10 cellular contexts compared by ENCODE assay signal in genomic region chr10:26438534-26439269, GRCh38. TPM values are rescaled to one million over a fixed set of nuclear protein-coding genes. Genes with fewer than 3 reads are reported as not detected.
DNase-seq lines count a peak whose midpoint lies in the region; ATAC-seq, FAIRE-seq and TF ChIP-seq lines count a peak whose summit lies in the region.
"Had no signal": no experiment of that assay in that cellular context is flagged by ENCODE, and none has a peak within 500 bp of the region (broad histone marks: within the 10 kb centered on the region; RNA-seq: fewer than 3 reads in every experiment).

No MANE protein-coding gene starts in this region.

- H3K79me2 ChIP-seq in SU-DHL-6 (ENCODE audit: insufficient read depth, low read length) = peaks cover 63% of the 10 kb centered on the region
- H3K79me2 ChIP-seq in keratinocyte (ENCODE audit: control insufficient read depth, insufficient read depth, low read length) = no peaks in the 10 kb centered on the region

- TF ChIP-seq POLR2A in GM12891 (IDR thresholded peaks at IDR 0.05; ENCODE audit: low read depth, low read length) = peak; percentile 68

- H3K4me2 ChIP-seq in SU-DHL-6 (ENCODE audit: low read depth, low read length, poor library complexity, severe bottlenecking) = peak overlapping the region; percentile 97
- peak overlapping the region; percentile 32 for H3K4me2 ChIP-seq in keratinocyte (ENCODE audit: control insufficient read depth, extremely low read depth, insufficient read depth, low read depth, low read length)

- H3F3A ChIP-seq in SU-DHL-6 (ENCODE audit: insufficient read depth) = peaks cover 31% of the 10 kb centered on the region

- H3K4me1 Mint-ChIP-seq in activated naive CD8-positive, alpha-beta T cell treated with anti-CD3 and anti-CD28 coated beads, Interleukin-2, amount 10 ng/mL, durations not matched to agents 7 days and 5 days = peaks cover 40% of the 10 kb centered on the region
- peaks cover 14% of the 10 kb centered on the region for H3K4me1 Mint-ChIP-seq in Caco-2 (ENCODE audit: low read depth, unreplicated experiment)

- H3K9me3 Mint-ChIP-seq in activated naive CD8-positive, alpha-beta T cell treated with anti-CD3 and anti-CD28 coated beads, Interleukin-2, amount 10 ng/mL, durations not matched to agents 7 days and 5 days = no peaks in the 10 kb centered on the region
- peaks cover 24% of the 10 kb centered on the region for H3K9me3 Mint-ChIP-seq in Caco-2 (ENCODE audit: unreplicated experiment)

- peak; percentile 54 for DNase-seq in GM12891 (ENCODE audit: insufficient read length, low spot score)
- DNase-seq in activated naive CD8-positive, alpha-beta T cell treated with anti-CD3 and anti-CD28 coated beads, Interleukin-2, amount 10 ng/mL, durations not matched to agents 7 days and 5 days = peak; percentile 77
- no peak for DNase-seq in keratinocyte (ENCODE audit: low read depth, low spot score)
- DNase-seq in stimulated activated CD4-positive, alpha-beta T cell treated with anti-CD3 and anti-CD28 coated beads, TNF-alpha, amount 100 ng/mL, for 4 hours (ENCODE audit: low read depth in 3 of 3) = peak; percentile 54 to 67 (median 66)
- DNase-seq in Caco-2 = no peak
- DNase-seq in A673 (ENCODE audit: low spot score) = no peak

- CTCF ChIA-PET in Caco-2 (lab: Charles Lee) = no interaction called here
- CTCF ChIA-PET in A673 (lab: Charles Lee) = no interaction called here

- H3K4me3 ChIP-seq in SU-DHL-6 (ENCODE audit: insufficient read depth, low read length, poor library complexity, severe bottlenecking) = peak overlapping the region; percentile 68
- no peak overlapping the region for H3K4me3 ChIP-seq in keratinocyte (ENCODE audit: control insufficient read depth in 2 of 3, extremely low read depth in 1 of 3, insufficient read depth in 2 of 3, low read depth in 1 of 3, low read length in 3 of 3)
- no peak overlapping the region for H3K4me3 ChIP-seq in Caco-2 (ENCODE audit: low read depth, low read length)
- no peak overlapping the region for H3K4me3 ChIP-seq in A673 (ENCODE audit: low read depth, low read length, poor library complexity, severe bottlenecking)
- H3K4me3 ChIP-seq: thyroid gland had no signal

- peak overlapping the region; percentile 94 for H3K9ac ChIP-seq in SU-DHL-6 (ENCODE audit: low read length)
- H3K9ac ChIP-seq in keratinocyte (ENCODE audit: control insufficient read depth, extremely low read depth, insufficient read depth, low read length) = no peak overlapping the region

- H3K36me3 ChIP-seq in SU-DHL-6 (ENCODE audit: low read length) (0 out of 2 replicates have a peak, but pooled peaks cover 5% of the 10 kb centered on the region), keratinocyte (ENCODE audit: control insufficient read depth in 2 of 2, extremely low read depth in 1 of 2, insufficient read depth in 2 of 2, low read length in 2 of 2) (no peaks in the 10 kb centered on the region), Caco-2 (ENCODE audit: control insufficient read depth, insufficient read depth, low read length) (no peaks in the 10 kb centered on the region), A673 (ENCODE audit: insufficient read depth, low read length, poor library complexity, severe bottlenecking) (no peaks in the 10 kb centered on the region)
- H3K36me3 ChIP-seq: thyroid gland had no signal

- H3K4me3 Mint-ChIP-seq in activated naive CD8-positive, alpha-beta T cell treated with anti-CD3 and anti-CD28 coated beads, Interleukin-2, amount 10 ng/mL, durations not matched to agents 7 days and 5 days = peak overlapping the region; percentile 88
- H3K4me3 Mint-ChIP-seq in Caco-2 (ENCODE audit: unreplicated experiment) = no peak overlapping the region

- dilution Hi-C loops in keratinocyte (cut with MboI; ENCODE audit: extremely low pct_ligation_motif_present, low sequenced_read_pairs) = no loop called here

- H3K4me1 ChIP-seq in keratinocyte (ENCODE audit: control insufficient read depth, extremely low read depth, insufficient read depth, low read length) (no peaks in the 10 kb centered on the region), Caco-2 (no peaks in the 10 kb centered on the region), A673 (ENCODE audit: insufficient read depth, low read length, poor library complexity, severe bottlenecking) (no peaks in the 10 kb centered on the region)
- H3K4me1 ChIP-seq: thyroid gland had no signal

- H3K36me3 Mint-ChIP-seq in activated naive CD8-positive, alpha-beta T cell treated with anti-CD3 and anti-CD28 coated beads, Interleukin-2, amount 10 ng/mL, durations not matched to agents 7 days and 5 days = peaks cover 7% of the 10 kb centered on the region
- no peaks in the 10 kb centered on the region for H3K36me3 Mint-ChIP-seq in Caco-2 (ENCODE audit: insufficient read depth, unreplicated experiment)

- FAIRE-seq in GM12891 (lab: Jason Lieb, UNC) (no peak), keratinocyte (lab: Jason Lieb, UNC) (no peak)

- H3K27ac Mint-ChIP-seq in activated naive CD8-positive, alpha-beta T cell treated with anti-CD3 and anti-CD28 coated beads, Interleukin-2, amount 10 ng/mL, durations not matched to agents 7 days and 5 days = peak overlapping the region; percentile 92
- H3K27ac Mint-ChIP-seq in Caco-2 (ENCODE audit: unreplicated experiment) = no peak overlapping the region

- no peaks in the 10 kb centered on the region for H3K9me3 ChIP-seq in SU-DHL-6 (ENCODE audit: insufficient read depth, low read length)
- no peaks in the 10 kb centered on the region for H3K9me3 ChIP-seq in keratinocyte (ENCODE audit: control insufficient read depth, low read depth, low read length)
- H3K9me3 ChIP-seq in Caco-2 = no peaks in the 10 kb centered on the region
- H3K9me3 ChIP-seq in A673 (ENCODE audit: low read depth, low read length, poor library complexity, severe bottlenecking) = no peaks in the 10 kb centered on the region
- H3K9me3 ChIP-seq: thyroid gland had no signal

- peak; percentile 71 for ATAC-seq in HG02798 (IDR thresholded peaks at IDR 0.05; ENCODE audit: poor library complexity, unreplicated experiment)
- ATAC-seq in activated naive CD8-positive, alpha-beta T cell treated with anti-CD3 and anti-CD28 coated beads, Interleukin-2, amount 10 ng/mL, durations not matched to agents 7 days and 5 days (ENCODE audit: low read depth) = peak; percentile 87

- intact Hi-C loops in Caco-2 (cut with micrococcal nuclease; ENCODE audit: unreplicated experiment) (no loop called here), A673 (cut with micrococcal nuclease; ENCODE audit: unreplicated experiment) (no loop called here)

- H2AFZ ChIP-seq in SU-DHL-6 (ENCODE audit: low read depth, low read length, severe bottlenecking) = no peak overlapping the region
- no peak overlapping the region for H2AFZ ChIP-seq in keratinocyte (ENCODE audit: control insufficient read depth, low read length)

- no peaks in the 10 kb centered on the region for H3K27me3 ChIP-seq in SU-DHL-6 (ENCODE audit: low read length)
- H3K27me3 ChIP-seq in keratinocyte (ENCODE audit: control insufficient read depth, extremely low read depth, insufficient read depth, low read length) = peaks cover 21% of the 10 kb centered on the region
- H3K27me3 ChIP-seq in Caco-2 (replicated peaks; ENCODE audit: control insufficient read depth, insufficient read depth, low read length) = no peaks in the 10 kb centered on the region
- peaks cover 61% of the 10 kb centered on the region for H3K27me3 ChIP-seq in A673 (replicated peaks; ENCODE audit: insufficient read depth, low read depth, low read length, poor library complexity)
- H3K27me3 ChIP-seq: thyroid gland had no signal

- BruUV-seq in Caco-2 (replicated peaks; lab: Mats Ljungman, UMichigan) = no TSS peak
- no TSS peak for BruUV-seq in A673 (replicated peaks; lab: Mats Ljungman, UMichigan)

- POLR2A ChIA-PET in activated naive CD8-positive, alpha-beta T cell treated with anti-CD3 and anti-CD28 coated beads, Interleukin-2, amount 10 ng/mL, durations not matched to agents 7 days and 5 days (lab: Charles Lee) = interaction anchor here (0.6 to 3.3 kb wide), 18 partner anchors 8 to 715 kb away, joined by 3 to 19 read pairs (median 4); partner anchors contain the start of genes PDSS1 and YME1L1
- POLR2A ChIA-PET in Caco-2 (lab: Charles Lee) (no interaction called here), A673 (lab: Charles Lee; ENCODE audit: low non-redundant PET) (no interaction called here)

- peak overlapping the region; percentile 99 for H3K27ac ChIP-seq in SU-DHL-6 (ENCODE audit: low read depth, low read length)
- H3K27ac ChIP-seq in keratinocyte (ENCODE audit: control insufficient read depth, insufficient read depth, low read length) = no peak overlapping the region
- H3K27ac ChIP-seq in A673 (ENCODE audit: low read depth, low read length, poor library complexity, severe bottlenecking) = no peak overlapping the region

- TF ChIP-seq CTCF in SU-DHL-6 (IDR thresholded peaks at IDR 0.05; ENCODE audit: insufficient read depth, low read length, poor library complexity, severe bottlenecking) = no peak
- no peak for TF ChIP-seq CTCF in keratinocyte (optimal IDR thresholded peaks at IDR 0.05 in 1 of 3, IDR thresholded peaks at IDR 0.05 in 1 of 3, conservative IDR thresholded peaks at IDR 0.05 in 1 of 3; ENCODE audit: extremely low read depth in 1 of 3, insufficient read depth in 2 of 3, low read length in 3 of 3)
- TF ChIP-seq CTCF in Caco-2 (IDR thresholded peaks at IDR 0.05; ENCODE audit: insufficient read depth in 1 of 2, low read depth in 1 of 2, low read length in 1 of 2, severe bottlenecking in 1 of 2, unreplicated experiment in 1 of 2) = no peak
- no peak for TF ChIP-seq CTCF in A673 (conservative IDR thresholded peaks at IDR 0.05; ENCODE audit: low read depth, low read length)

- H3K9me2 ChIP-seq in SU-DHL-6 (replicated peaks; ENCODE audit: insufficient read depth, low read length) = no peaks in the 10 kb centered on the region

- no peaks in the 10 kb centered on the region for H3K27me3 Mint-ChIP-seq in activated naive CD8-positive, alpha-beta T cell treated with anti-CD3 and anti-CD28 coated beads, Interleukin-2, amount 10 ng/mL, durations not matched to agents 7 days and 5 days
- H3K27me3 Mint-ChIP-seq in Caco-2 (ENCODE audit: insufficient read depth, unreplicated experiment) = no peaks in the 10 kb centered on the region

- H4K20me1 ChIP-seq in SU-DHL-6 (ENCODE audit: low read depth, low read length) (no peaks in the 10 kb centered on the region), keratinocyte (ENCODE audit: control insufficient read depth, extremely low read depth, insufficient read depth, low read length) (no peaks in the 10 kb centered on the region)

- H3K9me1 ChIP-seq in keratinocyte (ENCODE audit: control insufficient read depth, extremely low read depth, insufficient read depth, low read length) = no peaks in the 10 kb centered on the region

RNA-seq across cellular contexts. Expression of gene APBB1IP, which starts 0.6 kb away (rescaled TPM):
- 52.0 TPM for polyA plus RNA-seq in GM12891 (2012; ENCODE audit: low read depth, missing spikeins)
- total RNA-seq in activated naive CD8-positive, alpha-beta T cell treated with anti-CD3 and anti-CD28 coated beads, Interleukin-2, amount 10 ng/mL, durations not matched to agents 7 days and 5 days = 10 to 100 TPM; 81.1 to 88.7 TPM
- polyA plus RNA-seq in keratinocyte = not detected in 3 replicates
- polyA plus RNA-seq in keratinocyte (2011; ENCODE audit: low read depth) = not detected
- not detected in 2 replicates for polyA plus RNA-seq in keratinocyte (2011; cell fraction: cytosol; rRNA removed)
- not detected in 2 replicates for polyA plus RNA-seq in keratinocyte (2011; cell fraction: nucleus; rRNA removed)
- not detected in 2 replicates for polyA plus RNA-seq in keratinocyte (2012; ENCODE audit: low replicate concordance)
- not detected in 3 replicates for polyA minus RNA-seq in keratinocyte
- not detected for polyA minus RNA-seq in keratinocyte (2011; cell fraction: cytosol; rRNA and poly(A)+ RNA removed)
- not detected in 2 replicates for polyA minus RNA-seq in keratinocyte (2011; cell fraction: nucleus; rRNA and poly(A)+ RNA removed)
- total RNA-seq in Caco-2 (2022) (0.14 and 0.16 TPM in 2 replicates), A673 (2021) (not detected in 2 replicates)
- total RNA-seq: NCI-H460 had no signal

Comparison
In these comparisons a context has a peak if more than half of its experiments do, and no peak if none do; other contexts are left out.
1. DNase-seq: peak in GM12891 (single experiment), activated naive CD8-positive, alpha-beta T cell treated with anti-CD3 and anti-CD28 coated beads, Interleukin-2, amount 10 ng/mL, durations not matched to agents 7 days and 5 days (single experiment) and stimulated activated CD4-positive, alpha-beta T cell treated with anti-CD3 and anti-CD28 coated beads, TNF-alpha, amount 100 ng/mL, for 4 hours (3 of 3); none in keratinocyte (single experiment), Caco-2 (0 of 2) and A673 (single experiment).
2. RNA of gene APBB1IP, which starts 0.6 kb away (total RNA-seq): 81.1 to 88.7 TPM in activated naive CD8-positive, alpha-beta T cell treated with anti-CD3 and anti-CD28 coated beads, Interleukin-2, amount 10 ng/mL, durations not matched to agents 7 days and 5 days; 0.14 to 0.16 TPM in Caco-2 and not detected in A673; every median in the first group is over 10 times any median in the second.